ENCODE assay signal across 8 cellular contexts in genomic region chr20:37178839-37179670, GRCh38. TPM values are rescaled to one million over a fixed set of nuclear protein-coding genes. Genes with fewer than 3 reads are reported as not detected.
DNase-seq lines count a peak whose midpoint lies in the region; ATAC-seq lines count a peak whose summit lies in the region.

Gene MROH8, minus strand, starts transcription at chr20:37179548.
Gene RPN2, plus strand, starts transcription at chr20:37179330. Its CDS starts 27 bp downstream, at chr20:37179357.

- H3K4me1 Mint-ChIP-seq in effector memory CD8-positive, alpha-beta T cell (ENCODE audit: low read depth in 2 of 2) = peaks cover 32 to 34% of the 10 kb centered on the region in 2 donors
- peaks cover 27% of the 10 kb centered on the region for H3K4me1 Mint-ChIP-seq in memory B cell

- DNase-seq in COR-L47 (lab: John Stamatoyannopoulos, UW) = peak; percentile 95
- DNase-seq in HT1080 (ENCODE audit: low read depth) = peak; percentile 98
- peak; percentile 93 to 96 for DNase-seq in NOMO-1 (lab: John Stamatoyannopoulos, UW; ENCODE audit: unreplicated experiment in 2 of 2)
- DNase-seq in activated CD8-positive, alpha-beta memory T cell treated with anti-CD3 and anti-CD28 coated beads for 48 hours (ENCODE audit: low read depth in 2 of 3, low spot score in 2 of 3) = peak; percentile 83 to 89 (median 88)
- DNase-seq in effector memory CD8-positive, alpha-beta T cell = peak; percentile 90 to 91 (median 90)
- peak; percentile 84 to 86 for DNase-seq in memory B cell (ENCODE audit: low spot score in 2 of 2)
- peak; percentile 89 for DNase-seq in stimulated activated CD8-positive, alpha-beta memory T cell treated with anti-CD3 and anti-CD28 coated beads, Interleukin-12 subunit alpha, Interleukin-12 subunit beta, amount 100 ng/mL, for 1 hour (ENCODE audit: low read depth)

- H3K27me3 Mint-ChIP-seq in effector memory CD8-positive, alpha-beta T cell = no peaks in the 10 kb centered on the region
- H3K27me3 Mint-ChIP-seq in memory B cell = no peaks in the 10 kb centered on the region

- peak within 1 kb of the TSS; percentile 99 for H3K4me3 Mint-ChIP-seq in effector memory CD8-positive, alpha-beta T cell
- H3K4me3 Mint-ChIP-seq in memory B cell = peak within 1 kb of the TSS; percentile 99

- no peaks in the 10 kb centered on the region for H3K9me3 Mint-ChIP-seq in effector memory CD8-positive, alpha-beta T cell
- no peaks in the 10 kb centered on the region for H3K9me3 Mint-ChIP-seq in memory B cell

- H3K36me3 Mint-ChIP-seq in effector memory CD8-positive, alpha-beta T cell (ENCODE audit: insufficient read depth) = peaks cover 24% of the 10 kb centered on the region
- peaks cover 1% of the 10 kb centered on the region for H3K36me3 Mint-ChIP-seq in memory B cell

- ATAC-seq in GM21367 (IDR thresholded peaks at IDR 0.05; ENCODE audit: unreplicated experiment) (peak; percentile 84), memory B cell (ENCODE audit: low read depth) (peak; percentile 91)
- peak; percentile 92 for ATAC-seq in effector memory CD8-positive, alpha-beta T cell (replicated peaks)

- H3K27ac Mint-ChIP-seq in effector memory CD8-positive, alpha-beta T cell = peak within 1 kb of the TSS; percentile 99
- H3K27ac Mint-ChIP-seq in memory B cell = peak within 1 kb of the TSS; percentile 95

RNA-seq across cellular contexts. Expression of gene MROH8, which starts in this region (rescaled TPM):
- 1.5 and 3.3 TPM in 2 replicates for total RNA-seq in HT1080 (2014; rRNA removed; shearing (Covaris generic))
- 0.18 and 0.64 TPM in 2 replicates for polyA plus RNA-seq in HT1080 (2015; cell fraction: cytosol; rRNA removed)
- 0.61 and 1.8 TPM in 2 replicates for polyA plus RNA-seq in HT1080 (2015; cell fraction: nucleus; rRNA removed)

RNA-seq across cellular contexts. Expression of gene RPN2, which starts in this region (rescaled TPM):
- 206 and 231 TPM in 2 replicates for total RNA-seq in HT1080 (2014; rRNA removed; shearing (Covaris generic))
- polyA plus RNA-seq in HT1080 (2015; cell fraction: cytosol; rRNA removed) = 290 and 300 TPM in 2 replicates
- polyA plus RNA-seq in HT1080 (2015; cell fraction: nucleus; rRNA removed) = 634 and 706 TPM in 2 replicates

Comparison
In these comparisons a context has a peak if more than half of its experiments do, and no peak if none do; other contexts are left out.
1. Peak in every context shown above with its lines: DNase-seq and ATAC-seq.